Comparison of ENCODE assay signal across 16 cellular contexts in genomic region chr20:2671977-2672376, GRCh38. TPM values are rescaled to one million over a fixed set of nuclear protein-coding genes. Genes with fewer than 3 reads are reported as not detected.
DNase-seq lines count a peak whose midpoint lies in the region; TF ChIP-seq lines count a peak whose summit lies in the region.
"Had no signal": no experiment of that assay in that cellular context is flagged by ENCODE, and none has a peak within 500 bp of the region (broad histone marks: within the 10 kb centered on the region; RNA-seq: fewer than 3 reads in every experiment).

No MANE protein-coding gene starts in this region.

- H3K9me3 ChIP-seq in spleen = no peaks in the 10 kb centered on the region

- peak; percentile 27 for DNase-seq in activated CD4-positive, alpha-beta memory T cell treated with anti-CD3 and anti-CD28 coated beads for 36 hours
- no peak for DNase-seq in activated CD4-positive, alpha-beta memory T cell treated with anti-CD3 and anti-CD28 coated beads, Interleukin-2, amount 10 ng/mL, durations not matched to agents 7 days and 5 days
- DNase-seq in NAMALWA (ENCODE audit: low spot score) (peak; percentile 61), choroid plexus epithelial cell (ENCODE audit: low read depth) (no peak), spleen (peak; percentile 9), NCI-H1436 treated with DMSO at 0.1 percent for 48 hours (lab: John Stamatoyannopoulos, UW) (no peak), AG08396 (ENCODE audit: low spot score) (no peak), T-helper 1 cell (no peak)
- DNase-seq: activated CD4-positive, CD25-positive, alpha-beta regulatory T cell; activated gamma-delta T cell treated with Interleukin-2 at 50 U/mL for 16 hours; GOT3; NCI-H2227 treated with DMSO at 0.1 percent for 48 hours; SHP77 treated with DMSO at 0.1 percent for 48 hours; trophoblast cell had no signal

- intact Hi-C loops in activated CD4-positive, alpha-beta memory T cell treated with anti-CD3 and anti-CD28 coated beads for 36 hours (cut with micrococcal nuclease) = no loop called here
- intact Hi-C loops in spleen (cut with DNase I; ENCODE audit: low total_unique reads) = no loop called here

- no peaks in the 10 kb centered on the region for H3K36me3 ChIP-seq in spleen

- no peaks in the 10 kb centered on the region for H3K36me3 Mint-ChIP-seq in activated CD4-positive, alpha-beta memory T cell treated with anti-CD3 and anti-CD28 coated beads for 36 hours
- no peaks in the 10 kb centered on the region for H3K36me3 Mint-ChIP-seq in activated CD4-positive, alpha-beta memory T cell treated with anti-CD3 and anti-CD28 coated beads, Interleukin-2, amount 10 ng/mL, durations not matched to agents 7 days and 5 days (ENCODE audit: low read depth)
- H3K36me3 Mint-ChIP-seq: IgD-negative memory B cell had no signal

- no peak overlapping the region for H3K27ac Mint-ChIP-seq in activated CD4-positive, alpha-beta memory T cell treated with anti-CD3 and anti-CD28 coated beads for 36 hours
- H3K27ac Mint-ChIP-seq in activated CD4-positive, alpha-beta memory T cell treated with anti-CD3 and anti-CD28 coated beads, Interleukin-2, amount 10 ng/mL, durations not matched to agents 7 days and 5 days = no peak overlapping the region
- H3K27ac Mint-ChIP-seq: B cell, IgD-negative memory B cell had no signal

- TF ChIP-seq POLR2A in spleen (IDR thresholded peaks at IDR 0.05) = no peak

- H3K27ac ChIP-seq in spleen = no peak overlapping the region

- H3K9me3 Mint-ChIP-seq in activated CD4-positive, alpha-beta memory T cell treated with anti-CD3 and anti-CD28 coated beads for 36 hours = no peaks in the 10 kb centered on the region
- H3K9me3 Mint-ChIP-seq in activated CD4-positive, alpha-beta memory T cell treated with anti-CD3 and anti-CD28 coated beads, Interleukin-2, amount 10 ng/mL, durations not matched to agents 7 days and 5 days = no peaks in the 10 kb centered on the region

- CTCF ChIA-PET in activated CD4-positive, alpha-beta memory T cell treated with anti-CD3 and anti-CD28 coated beads for 36 hours (lab: Charles Lee) = no interaction called here
- CTCF ChIA-PET in activated CD4-positive, alpha-beta memory T cell treated with anti-CD3 and anti-CD28 coated beads, Interleukin-2, amount 10 ng/mL, durations not matched to agents 7 days and 5 days (lab: Charles Lee) = interaction anchor here (0.6 to 1.4 kb wide), 3 partner anchors 20 to 179 kb away, joined by 3 read pairs; no protein-coding TSS in a partner anchor

- no peak overlapping the region for H3K4me3 Mint-ChIP-seq in activated CD4-positive, alpha-beta memory T cell treated with anti-CD3 and anti-CD28 coated beads for 36 hours
- H3K4me3 Mint-ChIP-seq in activated CD4-positive, alpha-beta memory T cell treated with anti-CD3 and anti-CD28 coated beads, Interleukin-2, amount 10 ng/mL, durations not matched to agents 7 days and 5 days = no peak overlapping the region
- H3K4me3 Mint-ChIP-seq: B cell, IgD-negative memory B cell had no signal

- H3K27me3 ChIP-seq in spleen (replicated peaks in 1 of 7) = peaks cover 0 to 27% (median 0%) of the 10 kb centered on the region in 7 donors

- H3K4me1 Mint-ChIP-seq in activated CD4-positive, alpha-beta memory T cell treated with anti-CD3 and anti-CD28 coated beads for 36 hours (ENCODE audit: low read depth) = no peaks in the 10 kb centered on the region
- H3K4me1 Mint-ChIP-seq in activated CD4-positive, alpha-beta memory T cell treated with anti-CD3 and anti-CD28 coated beads, Interleukin-2, amount 10 ng/mL, durations not matched to agents 7 days and 5 days = no peaks in the 10 kb centered on the region
- H3K4me1 Mint-ChIP-seq: B cell, IgD-negative memory B cell had no signal

- H3K4me1 ChIP-seq in spleen = no peaks in the 10 kb centered on the region

- 23 to 39% (median 36%) methylated on average over 4 of the region's 4 CpGs for WGBS in spleen, 5 donors

- no peaks in the 10 kb centered on the region for H3K27me3 Mint-ChIP-seq in activated CD4-positive, alpha-beta memory T cell treated with anti-CD3 and anti-CD28 coated beads for 36 hours
- H3K27me3 Mint-ChIP-seq in activated CD4-positive, alpha-beta memory T cell treated with anti-CD3 and anti-CD28 coated beads, Interleukin-2, amount 10 ng/mL, durations not matched to agents 7 days and 5 days = peaks cover 15% of the 10 kb centered on the region
- H3K27me3 Mint-ChIP-seq: IgD-negative memory B cell had no signal

- TF ChIP-seq CTCF in choroid plexus epithelial cell (conservative IDR thresholded peaks at IDR 0.05; ENCODE audit: low read depth, low read length) (peak; percentile 33), spleen (IDR thresholded peaks at IDR 0.05 in 8 of 11, conservative IDR thresholded peaks at IDR 0.05 in 3 of 11) (peak in 1 of 11 experiments; percentile 13)

- POLR2A ChIA-PET in activated CD4-positive, alpha-beta memory T cell treated with anti-CD3 and anti-CD28 coated beads for 36 hours (lab: Charles Lee) = interaction anchor here (0.9 kb wide), 1 partner anchor 19 kb away, joined by 4 read pairs; the partner anchor contains the start of gene NOP56
- POLR2A ChIA-PET in activated CD4-positive, alpha-beta memory T cell treated with anti-CD3 and anti-CD28 coated beads, Interleukin-2, amount 10 ng/mL, durations not matched to agents 7 days and 5 days (lab: Charles Lee) = interaction anchor here (1.4 kb wide), 1 partner anchor 8 kb away, joined by 6 read pairs; the partner anchor contains the start of gene IDH3B

- H3K4me3 ChIP-seq in choroid plexus epithelial cell (ENCODE audit: low read depth, low read length) = no peak overlapping the region
- H3K4me3 ChIP-seq in spleen = no peak overlapping the region

RNA-seq across cellular contexts. Expression of gene IDH3B, which starts 8.0 kb away (rescaled TPM):
- total RNA-seq in activated CD4-positive, alpha-beta memory T cell treated with anti-CD3 and anti-CD28 coated beads for 36 hours = 10 to 100 TPM; 95.6 to 99.1 TPM
- total RNA-seq in activated CD4-positive, alpha-beta memory T cell treated with anti-CD3 and anti-CD28 coated beads, Interleukin-2, amount 10 ng/mL, durations not matched to agents 7 days and 5 days = 10 to 100 TPM; 78.8 to 82.2 TPM
- 100 to 1,000 TPM in 3 of 7 donors, 10 to 100 TPM in 4; 72.7 to 105 (median 85.0) TPM for total RNA-seq in spleen
- 10 to 100 TPM; 59.4 to 87.8 (median 78.1) TPM for polyA plus RNA-seq in spleen

RNA-seq across cellular contexts. Expression of gene NOP56, which starts 19.5 kb away (rescaled TPM):
- 100 to 1,000 TPM; 402 to 408 TPM for total RNA-seq in activated CD4-positive, alpha-beta memory T cell treated with anti-CD3 and anti-CD28 coated beads for 36 hours
- 100 to 1,000 TPM; 285 to 302 TPM for total RNA-seq in activated CD4-positive, alpha-beta memory T cell treated with anti-CD3 and anti-CD28 coated beads, Interleukin-2, amount 10 ng/mL, durations not matched to agents 7 days and 5 days
- 100 to 1,000 TPM in 6 of 7 donors, 10 to 100 TPM in 1; 82.1 to 183 (median 127) TPM for total RNA-seq in spleen
- 100 to 1,000 TPM; 151 to 208 (median 182) TPM for polyA plus RNA-seq in spleen

RNA-seq across cellular contexts. Expression of gene EBF4, which starts 20.6 kb away (rescaled TPM):
- total RNA-seq in activated CD4-positive, alpha-beta memory T cell treated with anti-CD3 and anti-CD28 coated beads for 36 hours = 1 to 10 TPM; 5.9 to 6.6 TPM
- 1 to 10 TPM; 2.7 to 2.9 TPM for total RNA-seq in activated CD4-positive, alpha-beta memory T cell treated with anti-CD3 and anti-CD28 coated beads, Interleukin-2, amount 10 ng/mL, durations not matched to agents 7 days and 5 days
- total RNA-seq in spleen = 10 to 100 TPM in 2 of 7 donors, 1 to 10 TPM in 5; 3.9 to 19.2 (median 6.9) TPM
- polyA plus RNA-seq in spleen = 1 to 10 TPM; 2.5 to 4.8 (median 4.8) TPM

Comparison
In these comparisons a context has a peak if more than half of its experiments do, and no peak if none do; other contexts are left out.
1. DNase-seq: peak in activated CD4-positive, alpha-beta memory T cell treated with anti-CD3 and anti-CD28 coated beads for 36 hours (single experiment), NAMALWA (single experiment) and spleen (single experiment); none in activated CD4-positive, alpha-beta memory T cell treated with anti-CD3 and anti-CD28 coated beads, Interleukin-2, amount 10 ng/mL, durations not matched to agents 7 days and 5 days (single experiment), choroid plexus epithelial cell (single experiment), NCI-H1436 treated with DMSO at 0.1 percent for 48 hours (single experiment), AG08396 (single experiment) and T-helper 1 cell (0 of 5).